Comparison of ENCODE assay signal across 14 cellular contexts in genomic region chr6:110859335-110859792, GRCh38. TPM values are rescaled to one million over a fixed set of nuclear protein-coding genes. Genes with fewer than 3 reads are reported as not detected.
DNase-seq lines count a peak whose midpoint lies in the region; ATAC-seq and TF ChIP-seq lines count a peak whose summit lies in the region.
"Had no signal": no experiment of that assay in that cellular context is flagged by ENCODE, and none has a peak within 500 bp of the region (broad histone marks: within the 10 kb centered on the region; RNA-seq: fewer than 3 reads in every experiment).

No MANE protein-coding gene starts in this region.

- H3K27me3 Mint-ChIP-seq in dendritic cell treated with granulocyte-macrophage colony-stimulating factor and Interleukin-4, amounts not matched to agents 40 ng/mL and 50 ng/mL, for 4 days, result no peaks in the 10 kb centered on the region

- no peaks in the 10 kb centered on the region for H3K36me3 ChIP-seq in heart left ventricle
- no peaks in the 10 kb centered on the region for H3K36me3 ChIP-seq in left ventricle myocardium inferior
- H3K36me3 ChIP-seq in upper lobe of right lung, result no peaks in the 10 kb centered on the region
- H3K36me3 ChIP-seq: BE2C had no signal

- peaks cover 31% of the 10 kb centered on the region for H3K4me1 Mint-ChIP-seq in dendritic cell treated with granulocyte-macrophage colony-stimulating factor and Interleukin-4, amounts not matched to agents 40 ng/mL and 50 ng/mL, for 4 days (ENCODE audit: low read depth)

- no peaks in the 10 kb centered on the region for H3K9me3 Mint-ChIP-seq in dendritic cell treated with granulocyte-macrophage colony-stimulating factor and Interleukin-4, amounts not matched to agents 40 ng/mL and 50 ng/mL, for 4 days

- TF ChIP-seq POLR2A in heart left ventricle (IDR thresholded peaks at IDR 0.05) (no peak), NB4 (IDR thresholded peaks at IDR 0.05; ENCODE audit: extremely low read depth, insufficient read length) (peak; percentile 42)

- peak overlapping the region in 1 of 12 donors; percentile 40 for H3K4me3 ChIP-seq in heart left ventricle
- no peak overlapping the region for H3K4me3 ChIP-seq in left ventricle myocardium inferior
- H3K4me3 ChIP-seq in NB4 (ENCODE audit: low read depth, low read length), result peak overlapping the region; percentile 47
- H3K4me3 ChIP-seq in upper lobe of right lung, result peak overlapping the region; percentile 15

- peak overlapping the region in 1 of 12 donors; percentile 64 for H3K27ac ChIP-seq in heart left ventricle
- no peak overlapping the region for H3K27ac ChIP-seq in left ventricle myocardium inferior (replicated peaks)
- H3K27ac ChIP-seq in upper lobe of right lung, result peak overlapping the region; percentile 58
- H3K27ac ChIP-seq: parathyroid adenoma had no signal

- intact Hi-C loops in heart left ventricle (cut with DNase I), result no loop called here
- intact Hi-C loops in left ventricle myocardium inferior (cut with micrococcal nuclease), result no loop called here
- intact Hi-C loops in dendritic cell treated with granulocyte-macrophage colony-stimulating factor and Interleukin-4, amounts not matched to agents 40 ng/mL and 50 ng/mL, for 4 days (cut with micrococcal nuclease), result loop anchor here (1.0 kb wide), 1 partner anchor 15 kb away; the partner anchor contains the start of gene AMD1
- intact Hi-C loops in upper lobe of right lung (cut with DNase I), result no loop called here

- no peaks in the 10 kb centered on the region for H3K27me3 ChIP-seq in heart left ventricle
- H3K27me3 ChIP-seq in left ventricle myocardium inferior (ENCODE audit: low read depth), result no peaks in the 10 kb centered on the region
- no peaks in the 10 kb centered on the region for H3K27me3 ChIP-seq in upper lobe of right lung
- H3K27me3 ChIP-seq: BE2C had no signal

- no peak for TF ChIP-seq CTCF in heart left ventricle (IDR thresholded peaks at IDR 0.05)
- TF ChIP-seq CTCF in left ventricle myocardium inferior (IDR thresholded peaks at IDR 0.05; ENCODE audit: borderline replicate concordance), result no peak
- TF ChIP-seq CTCF in NB4 (IDR thresholded peaks at IDR 0.05; ENCODE audit: low read depth, low read length), result no peak
- TF ChIP-seq CTCF in upper lobe of right lung (IDR thresholded peaks at IDR 0.05), result no peak

- ATAC-seq in heart left ventricle, result peak in 2 of 4 donors; percentile 49 to 53
- ATAC-seq in upper lobe of right lung, result peak; percentile 81
- ATAC-seq in GM18502 (IDR thresholded peaks at IDR 0.05; ENCODE audit: poor library complexity, unreplicated experiment), result no peak

- H3K4me1 ChIP-seq in heart left ventricle (no peaks in the 10 kb centered on the region), left ventricle myocardium inferior (no peaks in the 10 kb centered on the region), upper lobe of right lung (no peaks in the 10 kb centered on the region)
- H3K4me1 ChIP-seq: BE2C, parathyroid adenoma had no signal

- 80 to 86% (median 86%) methylated on average over 12 of the region's 12 CpGs for WGBS in heart left ventricle, 4 donors

- DNase-seq in heart left ventricle, result peak in 4 of 5 donors; percentile 15 to 39 (median 36)
- no peak for DNase-seq in left ventricle myocardium inferior
- peak; percentile 91 for DNase-seq in NB4 (ENCODE audit: low read depth)
- peak; percentile 67 for DNase-seq in upper lobe of right lung
- DNase-seq in central memory CD4-positive, alpha-beta T cell, result no peak
- DNase-seq in activated gamma-delta T cell treated with Interleukin-2 at 50 U/mL for 16 hours, result no peak
- DNase-seq: activated effector memory CD4-positive, alpha-beta T cell treated with Interleukin-2 at 50 U/mL for 16 hours; BE2C; kidney glomerular epithelial cell; NCI-H1694; T1000 had no signal

- H3K9me3 ChIP-seq in heart left ventricle (no peaks in the 10 kb centered on the region), left ventricle myocardium inferior (replicated peaks) (no peaks in the 10 kb centered on the region), upper lobe of right lung (no peaks in the 10 kb centered on the region)
- H3K9me3 ChIP-seq: BE2C had no signal

- H3K4me3 Mint-ChIP-seq in dendritic cell treated with granulocyte-macrophage colony-stimulating factor and Interleukin-4, amounts not matched to agents 40 ng/mL and 50 ng/mL, for 4 days, result peak overlapping the region; percentile 71

- H3K36me3 Mint-ChIP-seq in dendritic cell treated with granulocyte-macrophage colony-stimulating factor and Interleukin-4, amounts not matched to agents 40 ng/mL and 50 ng/mL, for 4 days (ENCODE audit: low read depth), result peaks cover 7% of the 10 kb centered on the region

- H3K27ac Mint-ChIP-seq in dendritic cell treated with granulocyte-macrophage colony-stimulating factor and Interleukin-4, amounts not matched to agents 40 ng/mL and 50 ng/mL, for 4 days, result peak overlapping the region; percentile 93

RNA-seq across cellular contexts. Expression of gene AMD1, which starts 15.2 kb away (rescaled TPM):
- 10 to 100 TPM; 44.5 to 85.6 (median 70.4) TPM for total RNA-seq in heart left ventricle
- polyA plus RNA-seq in heart left ventricle, result 10 to 100 TPM; 41.6 to 71.0 TPM
- total RNA-seq in left ventricle myocardium inferior, result 72.8 TPM
- 61.7 TPM for total RNA-seq in upper lobe of right lung

RNA-seq across cellular contexts. Expression of gene CDK19, which starts 44.1 kb away (rescaled TPM):
- total RNA-seq in heart left ventricle (10 to 100 TPM in 3 of 9 donors, 1 to 10 TPM in 6; 5.0 to 16.3 (median 9.2) TPM), left ventricle myocardium inferior (9.1 TPM), upper lobe of right lung (26.6 TPM)
- 1 to 10 TPM; 3.8 to 6.7 TPM for polyA plus RNA-seq in heart left ventricle

Comparison
In these comparisons a context has a peak if more than half of its experiments do, and no peak if none do; other contexts are left out.
1. DNase-seq: peak in heart left ventricle (4 of 5), NB4 (single experiment) and upper lobe of right lung (single experiment); none in left ventricle myocardium inferior (single experiment), central memory CD4-positive, alpha-beta T cell (single experiment) and activated gamma-delta T cell treated with Interleukin-2 at 50 U/mL for 16 hours (single experiment).